Comparison of ENCODE assay signal across 8 cellular contexts in genomic region chr6:47479156-47479541, GRCh38. TPM values are rescaled to one million over a fixed set of nuclear protein-coding genes. Genes with fewer than 3 reads are reported as not detected.
A peak's percentile ranks its signal among the peaks of the same experiment; 100 is the strongest.
DNase-seq lines count a peak whose midpoint lies in the region; ATAC-seq and TF ChIP-seq lines count a peak whose summit lies in the region.

No MANE protein-coding gene starts in this region.

- H3K27ac Mint-ChIP-seq in CD4-positive, alpha-beta T cell: peak overlapping the region; percentile 95
- no peak overlapping the region for H3K27ac Mint-ChIP-seq in dendritic cell treated with granulocyte-macrophage colony-stimulating factor and Interleukin-4, amounts not matched to agents 40 ng/mL and 50 ng/mL, for 4 days
- H3K27ac Mint-ChIP-seq in naive B cell: peak overlapping the region; percentile 98 to 100 (median 100)

- intact Hi-C loops in CD4-positive, alpha-beta T cell (cut with DNase I, micrococcal nuclease): loop anchor here (2.0 to 10.0 kb wide), 3 partner anchors 16 to 96 kb away; no protein-coding TSS in a partner anchor
- intact Hi-C loops in dendritic cell treated with granulocyte-macrophage colony-stimulating factor and Interleukin-4, amounts not matched to agents 40 ng/mL and 50 ng/mL, for 4 days (cut with micrococcal nuclease): loop anchor here (5.0 kb wide), 1 partner anchor 67 kb away; no protein-coding TSS in a partner anchor

- peaks cover 16% of the 10 kb centered on the region for H3K36me3 Mint-ChIP-seq in CD4-positive, alpha-beta T cell (ENCODE audit: low read depth)
- peaks cover 12% of the 10 kb centered on the region for H3K36me3 Mint-ChIP-seq in dendritic cell treated with granulocyte-macrophage colony-stimulating factor and Interleukin-4, amounts not matched to agents 40 ng/mL and 50 ng/mL, for 4 days (ENCODE audit: low read depth)
- peaks cover 0 to 7% of the 10 kb centered on the region in 2 donors for H3K36me3 Mint-ChIP-seq in naive B cell

- no peak overlapping the region for H3K27ac ChIP-seq in CD4-positive, alpha-beta T cell (ENCODE audit: low read depth, low read length)

- no peaks in the 10 kb centered on the region for H3K9me3 ChIP-seq in CD4-positive, alpha-beta T cell (ENCODE audit: control insufficient read depth, low read length)

- CTCF ChIA-PET in CD4-positive, alpha-beta T cell (lab: Charles Lee): interaction anchor here (1.6 kb wide), 1 partner anchor 15 kb away, joined by 3 read pairs; no protein-coding TSS in a partner anchor

- POLR2A ChIA-PET in CD4-positive, alpha-beta T cell (lab: Charles Lee): interaction anchor here (1.2 to 4.5 kb wide), 3 partner anchors 64 to 152 kb away, joined by 4 to 73 read pairs (median 9); no protein-coding TSS in a partner anchor

- H3K9me3 Mint-ChIP-seq in CD4-positive, alpha-beta T cell: no peaks in the 10 kb centered on the region
- no peaks in the 10 kb centered on the region for H3K9me3 Mint-ChIP-seq in dendritic cell treated with granulocyte-macrophage colony-stimulating factor and Interleukin-4, amounts not matched to agents 40 ng/mL and 50 ng/mL, for 4 days
- H3K9me3 Mint-ChIP-seq in naive B cell: no peaks in the 10 kb centered on the region

- DNase-seq in CD4-positive, alpha-beta T cell: no peak
- peak; percentile 78 for DNase-seq in NAMALWA (ENCODE audit: low spot score)
- no peak for DNase-seq in naive B cell
- DNase-seq in NCI-H774 (lab: John Stamatoyannopoulos, UW): no peak
- DNase-seq in glomerular visceral epithelial cell (ENCODE audit: extremely low spot score): no peak
- DNase-seq in NCI-H146 treated with DMSO at 0.1 percent for 48 hours (lab: John Stamatoyannopoulos, UW; ENCODE audit: unreplicated experiment): no peak
- no peak for DNase-seq in SKM-1 (lab: John Stamatoyannopoulos, UW; ENCODE audit: unreplicated experiment)

- peak overlapping the region; percentile 100 for H3K4me3 Mint-ChIP-seq in CD4-positive, alpha-beta T cell
- peak overlapping the region; percentile 98 for H3K4me3 Mint-ChIP-seq in dendritic cell treated with granulocyte-macrophage colony-stimulating factor and Interleukin-4, amounts not matched to agents 40 ng/mL and 50 ng/mL, for 4 days
- peak overlapping the region; percentile 95 to 100 (median 98) for H3K4me3 Mint-ChIP-seq in naive B cell

- H3K27me3 Mint-ChIP-seq in CD4-positive, alpha-beta T cell: no peaks in the 10 kb centered on the region
- H3K27me3 Mint-ChIP-seq in dendritic cell treated with granulocyte-macrophage colony-stimulating factor and Interleukin-4, amounts not matched to agents 40 ng/mL and 50 ng/mL, for 4 days: peaks cover 24% of the 10 kb centered on the region
- H3K27me3 Mint-ChIP-seq in naive B cell: no peaks in the 10 kb centered on the region

- no peak for ATAC-seq in CD4-positive, alpha-beta T cell (ENCODE audit: poor library complexity)
- no peak for ATAC-seq in naive B cell (ENCODE audit: low read depth in 2 of 2)

- H3K4me1 Mint-ChIP-seq in CD4-positive, alpha-beta T cell (ENCODE audit: low read depth): peaks cover 61% of the 10 kb centered on the region
- H3K4me1 Mint-ChIP-seq in dendritic cell treated with granulocyte-macrophage colony-stimulating factor and Interleukin-4, amounts not matched to agents 40 ng/mL and 50 ng/mL, for 4 days (ENCODE audit: low read depth): peaks cover 18% of the 10 kb centered on the region
- peaks cover 41 to 62% (median 59%) of the 10 kb centered on the region in 3 donors for H3K4me1 Mint-ChIP-seq in naive B cell

- no peak for TF ChIP-seq CTCF in CD4-positive, alpha-beta T cell (IDR thresholded peaks at IDR 0.05)

- H3K27me3 ChIP-seq in CD4-positive, alpha-beta T cell (ENCODE audit: control insufficient read depth, insufficient read depth, low read length): no peaks in the 10 kb centered on the region

RNA-seq across cellular contexts. Expression of gene CD2AP, which starts 1.6 kb away (rescaled TPM):
- total RNA-seq in CD4-positive, alpha-beta T cell: 10 to 100 TPM; 29.4 to 31.3 TPM
- polyA plus RNA-seq in naive B cell (ENCODE audit: low read depth in 6 of 6): 10 to 100 TPM in 2 of 6 donors, 1 to 10 TPM in 4; 5.6 to 11.7 (median 9.0) TPM
